8 cellular contexts compared by ENCODE assay signal in genomic region chr13:23695711-23696512, GRCh38.
DNase-seq lines count a peak whose midpoint lies in the region; ATAC-seq and TF ChIP-seq lines count a peak whose summit lies in the region.
"Had no signal": no experiment of that assay in that cellular context is flagged by ENCODE, and none has a peak within 500 bp of the region (broad histone marks: within the 10 kb centered on the region; RNA-seq: fewer than 3 reads in every experiment).

No MANE protein-coding gene starts in this region.

- peaks cover 17% of the 10 kb centered on the region for H3K4me1 ChIP-seq in Karpas-422 (ENCODE audit: low read length)
- no peaks in the 10 kb centered on the region for H3K4me1 ChIP-seq in mucosa of descending colon (ENCODE audit: low read depth)
- H3K4me1 ChIP-seq in suprapubic skin = peaks cover 12% of the 10 kb centered on the region

- H3K9me3 ChIP-seq in Karpas-422 (ENCODE audit: low read length) = no peaks in the 10 kb centered on the region
- H3K9me3 ChIP-seq in mucosa of descending colon = no peaks in the 10 kb centered on the region
- no peaks in the 10 kb centered on the region for H3K9me3 ChIP-seq in suprapubic skin

- H3K4me1 Mint-ChIP-seq in activated T-helper 2 cell treated with anti-CD3 and anti-CD28 coated beads, Interferon-gamma antibody, Interleukin-2, Interleukin-4, amounts not matched to agents 10 μg/mL and 5 μg/mL and 100 μg/mL, durations not matched to agents 14 hours and 24 hours and 36 hours (ENCODE audit: low read depth) = peaks cover 10% of the 10 kb centered on the region

- peak; percentile 85 for DNase-seq in Karpas-422
- DNase-seq in activated T-helper 2 cell treated with anti-CD3 and anti-CD28 coated beads, Interferon-gamma antibody, Interleukin-2, Interleukin-4, amounts not matched to agents 10 μg/mL and 5 μg/mL and 100 μg/mL, durations not matched to agents 14 hours and 24 hours and 36 hours (ENCODE audit: low spot score) = peak; percentile 49
- peak; percentile 40 to 72 (median 54) for DNase-seq in mucosa of descending colon
- DNase-seq in suprapubic skin (ENCODE audit: low spot score in 2 of 2) = no peak
- DNase-seq in iPS-NIHi7 (ENCODE audit: extremely low spot score) = no peak
- no peak for DNase-seq in hippocampal formation (lab: John Stamatoyannopoulos, UW)

- whole genome bisulfite sequencing in suprapubic skin = 40% methylated on average over 22 of the region's 48 CpGs

- no peaks in the 10 kb centered on the region for H3K36me3 ChIP-seq in Karpas-422 (ENCODE audit: insufficient read depth, low read length)
- H3K36me3 ChIP-seq in mucosa of descending colon (ENCODE audit: low read depth) = no peaks in the 10 kb centered on the region
- H3K36me3 ChIP-seq in suprapubic skin = no peaks in the 10 kb centered on the region

- H3K9me2 ChIP-seq in Karpas-422 (replicated peaks; ENCODE audit: insufficient read depth, low read length) = no peaks in the 10 kb centered on the region

- H3K9ac ChIP-seq in Karpas-422 (ENCODE audit: low read length) = peak overlapping the region; percentile 53

- TF ChIP-seq EP300 in suprapubic skin (IDR thresholded peaks at IDR 0.05) = no peak

- peak overlapping the region; percentile 78 for H3K27ac Mint-ChIP-seq in activated T-helper 2 cell treated with anti-CD3 and anti-CD28 coated beads, Interferon-gamma antibody, Interleukin-2, Interleukin-4, amounts not matched to agents 10 μg/mL and 5 μg/mL and 100 μg/mL, durations not matched to agents 14 hours and 24 hours and 36 hours

- ATAC-seq in GM21360 (IDR thresholded peaks at IDR 0.05; ENCODE audit: unreplicated experiment) (peak; percentile 59), mucosa of descending colon (peak; percentile 86)
- ATAC-seq: Panc1 had no signal

- H2AFZ ChIP-seq in Karpas-422 (ENCODE audit: low read length) = peak overlapping the region; percentile 31; the same call in 1 of the 2 replicates

- no peaks in the 10 kb centered on the region for H3K27me3 Mint-ChIP-seq in activated T-helper 2 cell treated with anti-CD3 and anti-CD28 coated beads, Interferon-gamma antibody, Interleukin-2, Interleukin-4, amounts not matched to agents 10 μg/mL and 5 μg/mL and 100 μg/mL, durations not matched to agents 14 hours and 24 hours and 36 hours (ENCODE audit: low read depth)

- H3K79me2 ChIP-seq in Karpas-422 (ENCODE audit: low read length) = no peaks in the 10 kb centered on the region

- H3K4me2 ChIP-seq in Karpas-422 (ENCODE audit: low read depth, low read length, poor library complexity, severe bottlenecking) = peak overlapping the region; percentile 57

- no peaks in the 10 kb centered on the region for H3K27me3 ChIP-seq in Karpas-422 (ENCODE audit: low read length)
- no peaks in the 10 kb centered on the region for H3K27me3 ChIP-seq in suprapubic skin

- H4K20me1 ChIP-seq in Karpas-422 (ENCODE audit: insufficient read depth, low read depth, low read length) = no peaks in the 10 kb centered on the region

- peak overlapping the region; percentile 50 for H3K27ac ChIP-seq in Karpas-422 (ENCODE audit: low read length)
- peak overlapping the region; percentile 46 for H3K27ac ChIP-seq in suprapubic skin

- intact Hi-C loops in activated T-helper 2 cell treated with anti-CD3 and anti-CD28 coated beads, Interferon-gamma antibody, Interleukin-2, Interleukin-4, amounts not matched to agents 10 μg/mL and 5 μg/mL and 100 μg/mL, durations not matched to agents 14 hours and 24 hours and 36 hours (cut with micrococcal nuclease) = no loop called here
- intact Hi-C loops in mucosa of descending colon (cut with DNase I, micrococcal nuclease) = no loop called here

- TF ChIP-seq POLR2A in suprapubic skin (IDR thresholded peaks at IDR 0.05) = no peak

- peak overlapping the region; percentile 22; the same call in 1 of the 2 replicates for H3K4me3 ChIP-seq in Karpas-422 (ENCODE audit: low read length)
- H3K4me3 ChIP-seq in mucosa of descending colon = no peak overlapping the region
- H3K4me3 ChIP-seq in suprapubic skin = peak overlapping the region; percentile 30

- no peaks in the 10 kb centered on the region for H3K9me3 Mint-ChIP-seq in activated T-helper 2 cell treated with anti-CD3 and anti-CD28 coated beads, Interferon-gamma antibody, Interleukin-2, Interleukin-4, amounts not matched to agents 10 μg/mL and 5 μg/mL and 100 μg/mL, durations not matched to agents 14 hours and 24 hours and 36 hours

- no peaks in the 10 kb centered on the region for H3K36me3 Mint-ChIP-seq in activated T-helper 2 cell treated with anti-CD3 and anti-CD28 coated beads, Interferon-gamma antibody, Interleukin-2, Interleukin-4, amounts not matched to agents 10 μg/mL and 5 μg/mL and 100 μg/mL, durations not matched to agents 14 hours and 24 hours and 36 hours (ENCODE audit: low read depth)

- TF ChIP-seq CTCF in mucosa of descending colon (IDR thresholded peaks at IDR 0.05) (no peak), suprapubic skin (IDR thresholded peaks at IDR 0.05) (no peak)

- peak overlapping the region; percentile 63 for H3K4me3 Mint-ChIP-seq in activated T-helper 2 cell treated with anti-CD3 and anti-CD28 coated beads, Interferon-gamma antibody, Interleukin-2, Interleukin-4, amounts not matched to agents 10 μg/mL and 5 μg/mL and 100 μg/mL, durations not matched to agents 14 hours and 24 hours and 36 hours (ENCODE audit: low read depth)

Comparison
In these comparisons a context has a peak if more than half of its experiments do, and no peak if none do; other contexts are left out.
1. DNase-seq: peak in Karpas-422 (single experiment), activated T-helper 2 cell treated with anti-CD3 and anti-CD28 coated beads, Interferon-gamma antibody, Interleukin-2, Interleukin-4, amounts not matched to agents 10 μg/mL and 5 μg/mL and 100 μg/mL, durations not matched to agents 14 hours and 24 hours and 36 hours (single experiment) and mucosa of descending colon (3 of 3); none in suprapubic skin (0 of 2), iPS-NIHi7 (single experiment) and hippocampal formation (0 of 2).